In the genomic region with DNA sequence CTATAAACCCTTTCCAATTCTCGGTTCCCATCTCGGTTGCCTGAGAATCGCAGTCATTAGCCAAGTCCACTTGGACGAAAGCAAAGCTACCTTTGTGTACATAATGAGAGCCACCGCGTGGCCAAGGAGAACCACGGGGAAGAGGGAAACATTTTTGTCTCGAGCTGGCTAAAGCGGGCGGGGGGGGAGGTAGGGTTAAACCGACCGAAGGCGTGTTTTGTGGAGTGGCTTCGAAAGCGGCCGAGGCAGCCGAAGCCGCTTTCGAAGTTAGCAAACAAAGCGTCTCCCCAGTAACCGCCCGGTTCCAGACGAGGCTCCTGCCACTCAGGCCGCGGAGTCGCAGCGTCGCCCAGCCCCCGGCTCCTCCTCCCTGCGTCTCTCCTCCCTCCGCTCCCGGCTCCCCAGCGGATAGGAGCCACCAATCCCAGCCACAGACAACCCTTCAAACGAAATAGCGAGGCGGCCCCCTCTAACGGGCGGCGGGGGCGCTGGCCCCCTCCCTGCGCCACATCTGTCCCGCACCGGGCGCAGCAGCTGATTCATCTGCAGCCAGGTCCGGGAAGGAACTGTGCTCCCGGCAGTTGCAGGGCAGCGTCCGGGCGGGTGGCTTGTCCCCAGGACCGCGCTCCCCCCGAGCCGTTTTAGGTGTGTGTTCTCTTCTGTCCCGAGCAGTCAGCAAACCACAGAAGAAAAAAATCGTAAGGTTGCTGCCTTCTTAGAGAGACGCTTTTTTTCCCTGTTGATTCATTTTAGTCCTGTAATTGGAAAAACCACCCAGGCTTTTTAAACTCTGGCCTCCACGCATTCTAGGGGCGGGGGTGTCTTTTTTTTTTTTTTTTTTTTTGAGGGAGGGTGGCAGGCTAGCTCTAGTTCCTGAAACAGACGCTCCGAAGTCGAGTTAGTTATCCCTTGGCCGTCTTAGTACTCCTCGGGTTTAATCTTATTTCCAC, we compare ENCODE assay signal across 8 cellular contexts. TPM values are rescaled to one million over a fixed set of nuclear protein-coding genes. Genes with fewer than 3 reads are reported as not detected.
DNase-seq lines count a peak whose midpoint lies in the region; ATAC-seq, FAIRE-seq and TF ChIP-seq lines count a peak whose summit lies in the region.

No MANE protein-coding gene starts in this region.

- peak; percentile 26 for TF ChIP-seq CTCF in AG04449 (IDR thresholded peaks at IDR 0.05; ENCODE audit: insufficient read depth, low read length, missing control alignments)
- TF ChIP-seq CTCF in VCaP (conservative IDR thresholded peaks at IDR 0.05): peak; percentile 32
- peak; percentile 34 for TF ChIP-seq CTCF in bronchial epithelial cell (IDR thresholded peaks at IDR 0.05; ENCODE audit: insufficient read depth, low read length, severe bottlenecking)
- TF ChIP-seq CTCF in spleen (IDR thresholded peaks at IDR 0.05 in 8 of 11, conservative IDR thresholded peaks at IDR 0.05 in 3 of 11): peak in 3 of 11 experiments; percentile 11 to 34 (median 14)

- 0 to 1% (median 0%) methylated on average over 46 to 63 of the region's 63 CpGs for WGBS in spleen, 5 donors

- peak overlapping the region; percentile 96 for H3K27ac ChIP-seq in VCaP
- peak overlapping the region; percentile 94 to 99 (median 99) for H3K27ac ChIP-seq in spleen

- intact Hi-C loops in spleen (cut with DNase I; ENCODE audit: low total_unique reads): loop anchor here (5.0 kb wide), 1 partner anchor 144 kb away; no protein-coding TSS in a partner anchor

- no peak for DNase-seq in AG04449 (ENCODE audit: low read depth, low spot score)
- DNase-seq in NCI-H2171 treated with DMSO at 0.1 percent for 48 hours (lab: John Stamatoyannopoulos, UW): peak; percentile 96
- peak; percentile 92 for DNase-seq in bronchial epithelial cell (ENCODE audit: low read depth)
- peak; percentile 89 for DNase-seq in inferior parietal cortex (ENCODE audit: extremely low spot score)
- peak; percentile 96 for DNase-seq in spleen

- FAIRE-seq in bronchial epithelial cell (lab: Jason Lieb, UNC): no peak

- CTCF ChIA-PET in AG04449 (lab: Yijun Ruan, JAX): interaction anchor here (0.6 to 3.2 kb wide), 11 partner anchors 53 to 258 kb away, joined by 3 to 16 read pairs (median 3); no protein-coding TSS in a partner anchor

- peak in 2 of 3 donors; percentile 22 to 82 for TF ChIP-seq POLR2A in spleen (IDR thresholded peaks at IDR 0.05)

- ATAC-seq in GM18873 (IDR thresholded peaks at IDR 0.05; ENCODE audit: low FRiP score, unreplicated experiment) (peak; percentile 59), HG03135 (IDR thresholded peaks at IDR 0.05; ENCODE audit: unreplicated experiment) (peak; percentile 58)

- H3K4me1 ChIP-seq in spleen: peaks cover 5 to 46% (median 26%) of the 10 kb centered on the region in 6 donors

- H3K27me3 ChIP-seq in bronchial epithelial cell (ENCODE audit: control insufficient read depth, insufficient read depth, low read length): no peaks in the 10 kb centered on the region
- H3K27me3 ChIP-seq in spleen (replicated peaks in 1 of 7): no peaks in the 10 kb centered on the region

- H3K4me3 ChIP-seq in AG04449 (ENCODE audit: low read depth, low read length) (peak overlapping the region; percentile 81), bronchial epithelial cell (ENCODE audit: low read depth, low read length) (peak overlapping the region; percentile 63), spleen (peak overlapping the region; percentile 56 to 80 (median 74))

- H3K36me3 ChIP-seq in bronchial epithelial cell (ENCODE audit: control insufficient read depth, insufficient read depth, low read length) (peaks cover 2% of the 10 kb centered on the region), spleen (no peaks in the 10 kb centered on the region)

- POLR2A ChIA-PET in AG04449 (lab: Yijun Ruan, JAX): interaction anchor here (0.7 to 2.5 kb wide), 8 partner anchors 45 to 218 kb away, joined by 3 to 19 read pairs (median 6); no protein-coding TSS in a partner anchor

- H3K9me3 ChIP-seq in spleen: no peaks in the 10 kb centered on the region

RNA-seq across cellular contexts. Expression of gene TGIF1, which starts 1.8 kb away (rescaled TPM):
- total RNA-seq in bronchial epithelial cell (198 and 441 TPM in 2 replicates), spleen (10 to 100 TPM; 25.3 to 64.5 (median 39.9) TPM)
- polyA plus RNA-seq in spleen: 10 to 100 TPM; 27.7 to 35.7 (median 28.4) TPM
